In genomic region chr1:32350785-32351076, GRCh38 we compare ENCODE assay signal across 1 cellular context.
TF ChIP-seq lines count a peak whose summit lies in the region.

No MANE protein-coding gene starts in this region.

TF ChIP-seq in HEK293, 187 proteins besides CTCF, POLR2A, EP300 and RAD21 (continued from another document):
- TF ChIP-seq, protein P1, sequence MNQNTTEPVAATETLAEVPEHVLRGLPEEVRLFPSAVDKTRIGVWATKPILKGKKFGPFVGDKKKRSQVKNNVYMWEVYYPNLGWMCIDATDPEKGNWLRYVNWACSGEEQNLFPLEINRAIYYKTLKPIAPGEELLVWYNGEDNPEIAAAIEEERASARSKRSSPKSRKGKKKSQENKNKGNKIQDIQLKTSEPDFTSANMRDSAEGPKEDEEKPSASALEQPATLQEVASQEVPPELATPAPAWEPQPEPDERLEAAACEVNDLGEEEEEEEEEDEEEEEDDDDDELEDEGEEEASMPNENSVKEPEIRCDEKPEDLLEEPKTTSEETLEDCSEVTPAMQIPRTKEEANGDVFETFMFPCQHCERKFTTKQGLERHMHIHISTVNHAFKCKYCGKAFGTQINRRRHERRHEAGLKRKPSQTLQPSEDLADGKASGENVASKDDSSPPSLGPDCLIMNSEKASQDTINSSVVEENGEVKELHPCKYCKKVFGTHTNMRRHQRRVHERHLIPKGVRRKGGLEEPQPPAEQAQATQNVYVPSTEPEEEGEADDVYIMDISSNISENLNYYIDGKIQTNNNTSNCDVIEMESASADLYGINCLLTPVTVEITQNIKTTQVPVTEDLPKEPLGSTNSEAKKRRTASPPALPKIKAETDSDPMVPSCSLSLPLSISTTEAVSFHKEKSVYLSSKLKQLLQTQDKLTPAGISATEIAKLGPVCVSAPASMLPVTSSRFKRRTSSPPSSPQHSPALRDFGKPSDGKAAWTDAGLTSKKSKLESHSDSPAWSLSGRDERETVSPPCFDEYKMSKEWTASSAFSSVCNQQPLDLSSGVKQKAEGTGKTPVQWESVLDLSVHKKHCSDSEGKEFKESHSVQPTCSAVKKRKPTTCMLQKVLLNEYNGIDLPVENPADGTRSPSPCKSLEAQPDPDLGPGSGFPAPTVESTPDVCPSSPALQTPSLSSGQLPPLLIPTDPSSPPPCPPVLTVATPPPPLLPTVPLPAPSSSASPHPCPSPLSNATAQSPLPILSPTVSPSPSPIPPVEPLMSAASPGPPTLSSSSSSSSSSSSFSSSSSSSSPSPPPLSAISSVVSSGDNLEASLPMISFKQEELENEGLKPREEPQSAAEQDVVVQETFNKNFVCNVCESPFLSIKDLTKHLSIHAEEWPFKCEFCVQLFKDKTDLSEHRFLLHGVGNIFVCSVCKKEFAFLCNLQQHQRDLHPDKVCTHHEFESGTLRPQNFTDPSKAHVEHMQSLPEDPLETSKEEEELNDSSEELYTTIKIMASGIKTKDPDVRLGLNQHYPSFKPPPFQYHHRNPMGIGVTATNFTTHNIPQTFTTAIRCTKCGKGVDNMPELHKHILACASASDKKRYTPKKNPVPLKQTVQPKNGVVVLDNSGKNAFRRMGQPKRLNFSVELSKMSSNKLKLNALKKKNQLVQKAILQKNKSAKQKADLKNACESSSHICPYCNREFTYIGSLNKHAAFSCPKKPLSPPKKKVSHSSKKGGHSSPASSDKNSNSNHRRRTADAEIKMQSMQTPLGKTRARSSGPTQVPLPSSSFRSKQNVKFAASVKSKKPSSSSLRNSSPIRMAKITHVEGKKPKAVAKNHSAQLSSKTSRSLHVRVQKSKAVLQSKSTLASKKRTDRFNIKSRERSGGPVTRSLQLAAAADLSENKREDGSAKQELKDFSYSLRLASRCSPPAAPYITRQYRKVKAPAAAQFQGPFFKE (tag by site-specific recombination; IDR thresholded peaks at IDR 0.05; ENCODE audit: borderline replicate concordance), result no peak
- TF ChIP-seq SETDB1 (IDR thresholded peaks at IDR 0.05; ENCODE audit: insufficient read length, low read length) (peak; percentile 87), ZNF747 (tag by site-specific recombination; IDR thresholded peaks at IDR 0.05) (no peak), ZNF561 (tag by site-specific recombination; IDR thresholded peaks at IDR 0.05; ENCODE audit: borderline replicate concordance) (peak; percentile 79; the same call in 1 of the 2 replicates), ZNF768 (tag by site-specific recombination; IDR thresholded peaks at IDR 0.05) (no peak), OSR2 (tag by site-specific recombination; IDR thresholded peaks at IDR 0.05) (no peak), ZBTB8A (tag by site-specific recombination; IDR thresholded peaks at IDR 0.05) (0 out of 2 replicates have a peak, but pooled peaks have one; percentile 11), ZNF645 (tag by site-specific recombination; IDR thresholded peaks at IDR 0.05) (no peak), OVOL3 (tag by site-specific recombination; IDR thresholded peaks at IDR 0.05) (no peak), ZNF391 (tag by site-specific recombination; IDR thresholded peaks at IDR 0.05; ENCODE audit: borderline replicate concordance, low read depth) (no peak), ZNF16 (tag by site-specific recombination; IDR thresholded peaks at IDR 0.05; ENCODE audit: low read depth) (no peak), BCL6B (tag by site-specific recombination; IDR thresholded peaks at IDR 0.05) (no peak)
- TF ChIP-seq, protein P2, sequence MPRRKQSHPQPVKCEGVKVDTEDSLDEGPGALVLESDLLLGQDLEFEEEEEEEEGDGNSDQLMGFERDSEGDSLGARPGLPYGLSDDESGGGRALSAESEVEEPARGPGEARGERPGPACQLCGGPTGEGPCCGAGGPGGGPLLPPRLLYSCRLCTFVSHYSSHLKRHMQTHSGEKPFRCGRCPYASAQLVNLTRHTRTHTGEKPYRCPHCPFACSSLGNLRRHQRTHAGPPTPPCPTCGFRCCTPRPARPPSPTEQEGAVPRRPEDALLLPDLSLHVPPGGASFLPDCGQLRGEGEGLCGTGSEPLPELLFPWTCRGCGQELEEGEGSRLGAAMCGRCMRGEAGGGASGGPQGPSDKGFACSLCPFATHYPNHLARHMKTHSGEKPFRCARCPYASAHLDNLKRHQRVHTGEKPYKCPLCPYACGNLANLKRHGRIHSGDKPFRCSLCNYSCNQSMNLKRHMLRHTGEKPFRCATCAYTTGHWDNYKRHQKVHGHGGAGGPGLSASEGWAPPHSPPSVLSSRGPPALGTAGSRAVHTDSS (tag by site-specific recombination; IDR thresholded peaks at IDR 0.05), result no peak
